In the genomic region with DNA sequence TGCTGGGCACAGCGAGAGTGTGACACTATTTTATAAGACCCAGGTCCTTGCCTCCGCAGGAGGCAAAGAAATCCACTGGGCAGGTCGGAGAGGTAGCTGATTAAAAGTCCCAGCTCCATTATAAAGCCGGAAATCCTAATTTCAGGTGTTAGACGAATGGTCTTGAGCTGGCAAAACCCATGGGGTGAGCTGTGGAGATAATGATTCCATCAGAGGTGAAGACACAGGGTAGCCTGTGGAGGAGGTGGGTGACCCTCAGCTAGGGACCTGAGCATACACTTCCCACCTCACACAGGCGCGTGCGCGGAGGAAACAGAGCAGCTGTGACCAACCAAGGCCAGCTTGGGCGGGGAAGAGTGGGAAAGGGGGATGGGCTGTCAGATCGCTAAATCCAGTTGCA, we compare ENCODE assay signal across 2 cellular contexts.
TF ChIP-seq lines count a peak whose summit lies in the region.

No MANE protein-coding gene starts in this region.

TF ChIP-seq in GM23338, 12 proteins besides CTCF, POLR2A, EP300 and RAD21 (continued from another document):
- TF ChIP-seq, protein P1, sequence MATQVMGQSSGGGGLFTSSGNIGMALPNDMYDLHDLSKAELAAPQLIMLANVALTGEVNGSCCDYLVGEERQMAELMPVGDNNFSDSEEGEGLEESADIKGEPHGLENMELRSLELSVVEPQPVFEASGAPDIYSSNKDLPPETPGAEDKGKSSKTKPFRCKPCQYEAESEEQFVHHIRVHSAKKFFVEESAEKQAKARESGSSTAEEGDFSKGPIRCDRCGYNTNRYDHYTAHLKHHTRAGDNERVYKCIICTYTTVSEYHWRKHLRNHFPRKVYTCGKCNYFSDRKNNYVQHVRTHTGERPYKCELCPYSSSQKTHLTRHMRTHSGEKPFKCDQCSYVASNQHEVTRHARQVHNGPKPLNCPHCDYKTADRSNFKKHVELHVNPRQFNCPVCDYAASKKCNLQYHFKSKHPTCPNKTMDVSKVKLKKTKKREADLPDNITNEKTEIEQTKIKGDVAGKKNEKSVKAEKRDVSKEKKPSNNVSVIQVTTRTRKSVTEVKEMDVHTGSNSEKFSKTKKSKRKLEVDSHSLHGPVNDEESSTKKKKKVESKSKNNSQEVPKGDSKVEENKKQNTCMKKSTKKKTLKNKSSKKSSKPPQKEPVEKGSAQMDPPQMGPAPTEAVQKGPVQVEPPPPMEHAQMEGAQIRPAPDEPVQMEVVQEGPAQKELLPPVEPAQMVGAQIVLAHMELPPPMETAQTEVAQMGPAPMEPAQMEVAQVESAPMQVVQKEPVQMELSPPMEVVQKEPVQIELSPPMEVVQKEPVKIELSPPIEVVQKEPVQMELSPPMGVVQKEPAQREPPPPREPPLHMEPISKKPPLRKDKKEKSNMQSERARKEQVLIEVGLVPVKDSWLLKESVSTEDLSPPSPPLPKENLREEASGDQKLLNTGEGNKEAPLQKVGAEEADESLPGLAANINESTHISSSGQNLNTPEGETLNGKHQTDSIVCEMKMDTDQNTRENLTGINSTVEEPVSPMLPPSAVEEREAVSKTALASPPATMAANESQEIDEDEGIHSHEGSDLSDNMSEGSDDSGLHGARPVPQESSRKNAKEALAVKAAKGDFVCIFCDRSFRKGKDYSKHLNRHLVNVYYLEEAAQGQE (IDR thresholded peaks at IDR 0.05; ENCODE audit: unreplicated experiment): no peak
- TF ChIP-seq ZNF331 (CRISPR knock-in tag; IDR thresholded peaks at IDR 0.05; ENCODE audit: low read depth) (no peak), JUNB (IDR thresholded peaks at IDR 0.05; ENCODE audit: unreplicated experiment) (no peak), STAT1 (IDR thresholded peaks at IDR 0.05; ENCODE audit: unreplicated experiment) (no peak), POLR2AphosphoS5 (IDR thresholded peaks at IDR 0.05; ENCODE audit: low read depth) (no peak), NANOG (IDR thresholded peaks at IDR 0.05; ENCODE audit: borderline replicate concordance) (no peak), ZNF114 (CRISPR knock-in tag; IDR thresholded peaks at IDR 0.05) (no peak)
- TF ChIP-seq, protein P2, sequence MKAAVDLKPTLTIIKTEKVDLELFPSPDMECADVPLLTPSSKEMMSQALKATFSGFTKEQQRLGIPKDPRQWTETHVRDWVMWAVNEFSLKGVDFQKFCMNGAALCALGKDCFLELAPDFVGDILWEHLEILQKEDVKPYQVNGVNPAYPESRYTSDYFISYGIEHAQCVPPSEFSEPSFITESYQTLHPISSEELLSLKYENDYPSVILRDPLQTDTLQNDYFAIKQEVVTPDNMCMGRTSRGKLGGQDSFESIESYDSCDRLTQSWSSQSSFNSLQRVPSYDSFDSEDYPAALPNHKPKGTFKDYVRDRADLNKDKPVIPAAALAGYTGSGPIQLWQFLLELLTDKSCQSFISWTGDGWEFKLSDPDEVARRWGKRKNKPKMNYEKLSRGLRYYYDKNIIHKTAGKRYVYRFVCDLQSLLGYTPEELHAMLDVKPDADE (IDR thresholded peaks at IDR 0.05): no peak

TF ChIP-seq in K562, 482 proteins besides CTCF, POLR2A, EP300 and RAD21 (continued from another document):
- TF ChIP-seq, protein P3, sequence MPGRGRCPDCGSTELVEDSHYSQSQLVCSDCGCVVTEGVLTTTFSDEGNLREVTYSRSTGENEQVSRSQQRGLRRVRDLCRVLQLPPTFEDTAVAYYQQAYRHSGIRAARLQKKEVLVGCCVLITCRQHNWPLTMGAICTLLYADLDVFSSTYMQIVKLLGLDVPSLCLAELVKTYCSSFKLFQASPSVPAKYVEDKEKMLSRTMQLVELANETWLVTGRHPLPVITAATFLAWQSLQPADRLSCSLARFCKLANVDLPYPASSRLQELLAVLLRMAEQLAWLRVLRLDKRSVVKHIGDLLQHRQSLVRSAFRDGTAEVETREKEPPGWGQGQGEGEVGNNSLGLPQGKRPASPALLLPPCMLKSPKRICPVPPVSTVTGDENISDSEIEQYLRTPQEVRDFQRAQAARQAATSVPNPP (IDR thresholded peaks at IDR 0.05; ENCODE audit: borderline replicate concordance, insufficient read depth, insufficient read length): no peak
- TF ChIP-seq ZNF212 (CRISPR knock-in tag; IDR thresholded peaks at IDR 0.05) (no peak), NRF1 (conservative IDR thresholded peaks at IDR 0.05 in 1 of 2, IDR thresholded peaks at IDR 0.05 in 1 of 2) (peak; percentile 39 to 43; a peak in 2 of 4 replicates)
- TF ChIP-seq, protein P4, sequence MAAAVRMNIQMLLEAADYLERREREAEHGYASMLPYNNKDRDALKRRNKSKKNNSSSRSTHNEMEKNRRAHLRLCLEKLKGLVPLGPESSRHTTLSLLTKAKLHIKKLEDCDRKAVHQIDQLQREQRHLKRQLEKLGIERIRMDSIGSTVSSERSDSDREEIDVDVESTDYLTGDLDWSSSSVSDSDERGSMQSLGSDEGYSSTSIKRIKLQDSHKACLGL (CRISPR knock-in tag; IDR thresholded peaks at IDR 0.05; ENCODE audit: borderline replicate concordance, poor library complexity, severe bottlenecking): no peak
TF ChIP-seq in K562: peak in this region for 1.
